11 cellular contexts compared by ENCODE assay signal in the genomic region with DNA sequence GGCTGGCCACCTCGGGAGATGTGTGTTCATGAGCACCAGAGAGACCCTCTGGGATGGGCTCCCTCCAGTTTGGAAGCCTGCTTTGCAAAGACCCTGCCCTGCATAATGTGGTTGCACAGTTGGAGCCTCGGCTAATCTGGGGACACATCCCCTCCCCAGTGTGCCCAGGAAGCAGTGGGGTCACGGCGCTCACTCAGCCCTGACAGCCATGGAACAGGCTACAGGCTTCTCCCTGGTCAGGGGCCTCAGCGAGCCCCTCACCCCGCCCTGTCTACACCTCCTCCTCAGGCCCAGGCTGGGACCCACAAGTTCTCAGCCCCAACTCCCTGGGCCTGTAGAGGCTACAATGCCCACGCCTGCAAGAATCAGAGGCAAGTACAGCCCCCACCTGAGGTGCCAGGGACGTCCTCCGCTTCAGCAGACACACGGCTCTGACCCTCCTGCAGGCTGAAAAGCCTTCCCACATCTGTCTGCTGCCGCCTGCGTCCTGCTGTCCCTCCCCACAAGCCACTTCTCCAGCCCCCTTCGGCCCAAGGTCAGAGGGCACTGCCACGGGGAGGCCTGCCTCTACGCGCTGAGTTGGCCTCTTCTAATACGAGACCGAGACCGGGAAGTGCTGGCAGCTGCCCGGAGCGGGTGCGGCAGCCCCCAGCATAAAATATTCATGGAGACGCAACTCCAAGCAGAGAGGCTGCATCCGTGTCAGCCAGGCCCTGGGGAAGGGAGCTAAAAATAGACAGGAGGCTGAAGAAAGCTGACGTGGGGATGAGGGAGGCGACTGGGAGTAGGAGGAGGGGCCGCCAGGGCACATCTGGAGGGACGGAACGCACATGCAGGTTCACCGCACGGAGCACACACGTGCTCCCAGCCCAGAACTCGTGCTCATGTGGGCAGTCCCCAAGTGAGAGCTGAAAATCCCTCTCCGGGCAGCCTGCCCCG. TPM values are rescaled to one million over a fixed set of nuclear protein-coding genes. Genes with fewer than 3 reads are reported as not detected.
DNase-seq lines count a peak whose midpoint lies in the region; ATAC-seq and TF ChIP-seq lines count a peak whose summit lies in the region.
"Had no signal": no experiment of that assay in that cellular context is flagged by ENCODE, and none has a peak within 500 bp of the region (broad histone marks: within the 10 kb centered on the region; RNA-seq: fewer than 3 reads in every experiment).

No MANE protein-coding gene starts in this region.

- H3K4me1 ChIP-seq in skeletal muscle tissue (ENCODE audit: control insufficient read depth in 3 of 3, insufficient read depth in 3 of 3, low read length in 3 of 3) (peaks cover 15 to 20% (median 15%) of the 10 kb centered on the region in 3 donors), thyroid gland (no peaks in the 10 kb centered on the region)

- no peak for TF ChIP-seq CTCF in brain microvascular endothelial cell (IDR thresholded peaks at IDR 0.05; ENCODE audit: low read depth, low read length, missing control alignments)
- no peak for TF ChIP-seq CTCF in thyroid gland (IDR thresholded peaks at IDR 0.05)

- no peaks in the 10 kb centered on the region for H3K4me1 Mint-ChIP-seq in activated CD4-positive, alpha-beta memory T cell treated with anti-CD3 and anti-CD28 coated beads for 36 hours (ENCODE audit: low read depth)
- H3K4me1 Mint-ChIP-seq: activated naive CD4-positive, alpha-beta T cell treated with anti-CD3 and anti-CD28 coated beads, Interleukin-2, amount 50 U/mL, for 24 hours; memory B cell had no signal

- H3K36me3 Mint-ChIP-seq in activated CD4-positive, alpha-beta memory T cell treated with anti-CD3 and anti-CD28 coated beads for 36 hours = no peaks in the 10 kb centered on the region
- H3K36me3 Mint-ChIP-seq: memory B cell had no signal

- CTCF ChIA-PET in activated CD4-positive, alpha-beta memory T cell treated with anti-CD3 and anti-CD28 coated beads for 36 hours (lab: Charles Lee) = no interaction called here
- CTCF ChIA-PET in HEK293T (lab: Yijun Ruan, JAX) = interaction anchor here (0.6 to 1.6 kb wide), 2 partner anchors 30 to 33 kb away, joined by 3 to 4 read pairs; no protein-coding TSS in a partner anchor

- H3K4me3 ChIP-seq in brain microvascular endothelial cell (ENCODE audit: low read depth, low read length) (peak overlapping the region; percentile 5), skeletal muscle tissue (ENCODE audit: low read length in 3 of 3) (peak overlapping the region; percentile 60 to 72 (median 63)), thyroid gland (replicated peaks in 1 of 3) (no peak overlapping the region)

- H3K27ac ChIP-seq in brain microvascular endothelial cell (peak overlapping the region; percentile 58), skeletal muscle tissue (ENCODE audit: low read depth, low read length) (peak overlapping the region; percentile 83), thyroid gland (no peak overlapping the region)

- 65 to 67% methylated on average over 31 to 33 of the region's 35 CpGs for WGBS in thyroid gland, 2 donors

- no peak for TF ChIP-seq POLR2A in thyroid gland (IDR thresholded peaks at IDR 0.05)

- POLR2A ChIA-PET in activated CD4-positive, alpha-beta memory T cell treated with anti-CD3 and anti-CD28 coated beads for 36 hours (lab: Charles Lee) = no interaction called here
- POLR2A ChIA-PET in HEK293T (lab: Yijun Ruan, JAX) = no interaction called here

- no peak overlapping the region for H3K27ac Mint-ChIP-seq in activated CD4-positive, alpha-beta memory T cell treated with anti-CD3 and anti-CD28 coated beads for 36 hours
- H3K27ac Mint-ChIP-seq: activated naive CD4-positive, alpha-beta T cell treated with anti-CD3 and anti-CD28 coated beads, Interleukin-2, amount 50 U/mL, for 24 hours; memory B cell had no signal

- H3K9me3 ChIP-seq in skeletal muscle tissue (ENCODE audit: control insufficient read depth in 3 of 3, low read length in 3 of 3) (no peaks in the 10 kb centered on the region), thyroid gland (no peaks in the 10 kb centered on the region)

- no peak for ATAC-seq in HG03097 (IDR thresholded peaks at IDR 0.05; ENCODE audit: low FRiP score, unreplicated experiment)

- no peaks in the 10 kb centered on the region for H3K27me3 ChIP-seq in brain microvascular endothelial cell (replicated peaks)
- H3K27me3 ChIP-seq in skeletal muscle tissue (ENCODE audit: control insufficient read depth in 3 of 3, insufficient read depth in 3 of 3, low read length in 3 of 3) = no peaks in the 10 kb centered on the region
- H3K27me3 ChIP-seq in thyroid gland = no peaks in the 10 kb centered on the region

- H3K36me3 ChIP-seq in brain microvascular endothelial cell (replicated peaks) (no peaks in the 10 kb centered on the region), skeletal muscle tissue (ENCODE audit: control insufficient read depth in 3 of 3, insufficient read depth in 3 of 3, low read length in 3 of 3) (no peaks in the 10 kb centered on the region), thyroid gland (no peaks in the 10 kb centered on the region)

- intact Hi-C loops in activated CD4-positive, alpha-beta memory T cell treated with anti-CD3 and anti-CD28 coated beads for 36 hours (cut with micrococcal nuclease) = no loop called here
- intact Hi-C loops in thyroid gland (cut with DNase I) = no loop called here

- peak overlapping the region; percentile 68 to 82 (median 76) for H3K9ac ChIP-seq in skeletal muscle tissue (ENCODE audit: low read depth in 1 of 3, low read length in 3 of 3)

- DNase-seq in HCEC 1CT (peak; percentile 40), brain microvascular endothelial cell (peak; percentile 76), iPS-NIHi7 (ENCODE audit: extremely low spot score) (peak; percentile 41), HEK293T (ENCODE audit: extremely low spot score) (no peak), thyroid gland (no peak)
- no peak for DNase-seq in activated CD4-positive, alpha-beta memory T cell treated with anti-CD3 and anti-CD28 coated beads for 36 hours

- no peak overlapping the region for H3K4me3 Mint-ChIP-seq in activated CD4-positive, alpha-beta memory T cell treated with anti-CD3 and anti-CD28 coated beads for 36 hours
- H3K4me3 Mint-ChIP-seq: activated naive CD4-positive, alpha-beta T cell treated with anti-CD3 and anti-CD28 coated beads, Interleukin-2, amount 50 U/mL, for 24 hours; memory B cell had no signal

- no peaks in the 10 kb centered on the region for H3K9me3 Mint-ChIP-seq in activated CD4-positive, alpha-beta memory T cell treated with anti-CD3 and anti-CD28 coated beads for 36 hours
- H3K9me3 Mint-ChIP-seq: activated naive CD4-positive, alpha-beta T cell treated with anti-CD3 and anti-CD28 coated beads, Interleukin-2, amount 50 U/mL, for 24 hours; memory B cell had no signal

- no peaks in the 10 kb centered on the region for H3K27me3 Mint-ChIP-seq in activated CD4-positive, alpha-beta memory T cell treated with anti-CD3 and anti-CD28 coated beads for 36 hours
- H3K27me3 Mint-ChIP-seq: activated naive CD4-positive, alpha-beta T cell treated with anti-CD3 and anti-CD28 coated beads, Interleukin-2, amount 50 U/mL, for 24 hours; memory B cell had no signal

- in situ Hi-C loops in brain microvascular endothelial cell (cut with HindIII; ENCODE audit: low pct_ligation_motif_present, low sequenced_read_pairs) = no loop called here

TF ChIP-seq in HEK293T, 16 proteins besides CTCF, POLR2A, EP300 and RAD21:
- TF ChIP-seq NFRKB (IDR thresholded peaks at IDR 0.05) = no peak

RNA-seq across cellular contexts. Expression of gene GPR153, which starts 15.2 kb away (rescaled TPM):
- 4.7 TPM for total RNA-seq in skeletal muscle tissue
- under 1 TPM; 0.17 to 0.26 TPM for total RNA-seq in activated CD4-positive, alpha-beta memory T cell treated with anti-CD3 and anti-CD28 coated beads for 36 hours
- 1 to 10 TPM in 3 of 4 donors, under 1 TPM in 1; 0.78 to 3.2 (median 1.5) TPM for total RNA-seq in thyroid gland

RNA-seq across cellular contexts. Expression of gene HES3, which starts 32.1 kb away (rescaled TPM):
- total RNA-seq in skeletal muscle tissue = not detected
- not detected for total RNA-seq in activated CD4-positive, alpha-beta memory T cell treated with anti-CD3 and anti-CD28 coated beads for 36 hours
- total RNA-seq in thyroid gland = not detected
- total RNA-seq: urinary bladder had no signal

RNA-seq across cellular contexts. Expression of gene ICMT, which starts 40.3 kb away (rescaled TPM):
- total RNA-seq in skeletal muscle tissue = 31.8 TPM
- total RNA-seq in activated CD4-positive, alpha-beta memory T cell treated with anti-CD3 and anti-CD28 coated beads for 36 hours = 10 to 100 TPM; 47.6 to 51.4 TPM
- total RNA-seq in thyroid gland = 10 to 100 TPM; 66.2 to 86.2 (median 78.1) TPM

Comparison
In these comparisons a context has a peak if more than half of its experiments do, and no peak if none do; other contexts are left out.
1. DNase-seq: peak in HCEC 1CT (single experiment), brain microvascular endothelial cell (single experiment) and iPS-NIHi7 (single experiment); none in activated CD4-positive, alpha-beta memory T cell treated with anti-CD3 and anti-CD28 coated beads for 36 hours (single experiment), HEK293T (single experiment) and thyroid gland (0 of 2).
2. H3K27ac ChIP-seq: peak in brain microvascular endothelial cell (single experiment) and skeletal muscle tissue (single experiment); none in thyroid gland (0 of 3).
3. H3K4me3 ChIP-seq: peak in brain microvascular endothelial cell (single experiment) and skeletal muscle tissue (3 of 3); none in thyroid gland (0 of 3).